ENCODE assay signal across 12 cellular contexts in genomic region chr14:35985504-35986218, GRCh38.
DNase-seq lines count a peak whose midpoint lies in the region; ATAC-seq and TF ChIP-seq lines count a peak whose summit lies in the region.
"Had no signal": no experiment of that assay in that cellular context is flagged by ENCODE, and none has a peak within 500 bp of the region (broad histone marks: within the 10 kb centered on the region; RNA-seq: fewer than 3 reads in every experiment).

No MANE protein-coding gene starts in this region.

- TF ChIP-seq CTCF in SK-N-SH (IDR thresholded peaks at IDR 0.05): no peak

- no peaks in the 10 kb centered on the region for H3K4me1 ChIP-seq in SK-N-SH (ENCODE audit: control insufficient read depth in 1 of 2, insufficient read depth in 2 of 2, low read depth in 1 of 2, low read length in 1 of 2)
- H3K4me1 ChIP-seq: heart left ventricle, transverse colon had no signal

- H3K4me3 ChIP-seq in SK-N-SH (ENCODE audit: low read depth in 2 of 2, low read length in 1 of 2): no peak overlapping the region
- H3K4me3 ChIP-seq: heart left ventricle, transverse colon had no signal

- CTCF ChIA-PET in SK-N-SH (lab: Yijun Ruan, JAX): interaction anchor here (0.9 to 1.8 kb wide), 3 partner anchors 22 to 106 kb away, joined by 3 to 6 read pairs (median 4); no protein-coding TSS in a partner anchor

- no peak overlapping the region for H2AFZ ChIP-seq in SK-N-SH (ENCODE audit: low read depth)

- 0 out of 2 replicates have a peak, but pooled peaks cover 4% of the 10 kb centered on the region for H3K27me3 ChIP-seq in SK-N-SH (ENCODE audit: insufficient read depth)
- H3K27me3 ChIP-seq: heart left ventricle, transverse colon had no signal

- H3K9me2 ChIP-seq in SK-N-SH: no peaks in the 10 kb centered on the region

- H3K27ac ChIP-seq in SK-N-SH (ENCODE audit: low read depth in 2 of 2, low read length in 1 of 2): no peak overlapping the region
- H3K27ac ChIP-seq: heart left ventricle, transverse colon had no signal

- ATAC-seq in GM18511 (IDR thresholded peaks at IDR 0.05; ENCODE audit: unreplicated experiment): peak; percentile 71
- peak; percentile 49 for ATAC-seq in GM21717 (IDR thresholded peaks at IDR 0.05; ENCODE audit: unreplicated experiment)
- ATAC-seq in GM18517 (IDR thresholded peaks at IDR 0.05; ENCODE audit: unreplicated experiment): no peak
- ATAC-seq: heart left ventricle, T-helper 17 cell had no signal

- H3F3A ChIP-seq in SK-N-SH (replicated peaks; ENCODE audit: insufficient read depth): no peaks in the 10 kb centered on the region

- TF ChIP-seq EP300 in SK-N-SH (IDR thresholded peaks at IDR 0.05; ENCODE audit: borderline replicate concordance in 1 of 2, low read depth in 1 of 2, low read length in 1 of 2): no peak

- no peaks in the 10 kb centered on the region for H3K36me3 ChIP-seq in SK-N-SH (replicated peaks in 1 of 2; ENCODE audit: control insufficient read depth in 1 of 2, insufficient read depth in 2 of 2, low read length in 1 of 2)
- H3K36me3 ChIP-seq: heart left ventricle, transverse colon had no signal

- no peaks in the 10 kb centered on the region for H3K9me3 ChIP-seq in SK-N-SH
- H3K9me3 ChIP-seq: heart left ventricle, transverse colon had no signal

- no peak for TF ChIP-seq RAD21 in SK-N-SH (IDR thresholded peaks at IDR 0.05; ENCODE audit: low read length)

- H3K9ac ChIP-seq in SK-N-SH: no peak overlapping the region

- DNase-seq in NCI-H69 (lab: John Stamatoyannopoulos, UW) (peak; percentile 23), left kidney (ENCODE audit: low read depth, low spot score) (peak; percentile 24), SK-N-SH (no peak), T-helper 1 cell (no peak)
- DNase-seq in activated naive CD4-positive, alpha-beta T cell (lab: John Stamatoyannopoulos, UW): no peak
- DNase-seq: heart left ventricle; stimulated activated CD4-positive, alpha-beta T cell treated with anti-CD3 and anti-CD28 coated beads, Interleukin-2, amount 100 ng/mL, for 24 hours; T-helper 17 cell; transverse colon had no signal

- no peaks in the 10 kb centered on the region for H4K20me1 ChIP-seq in SK-N-SH (ENCODE audit: insufficient read depth)

- WGBS in SK-N-SH (ENCODE audit: low lambda C conversion rate): 17% methylated on average over 5 of the region's 5 CpGs

- POLR2A ChIA-PET in SK-N-SH (lab: Yijun Ruan, JAX): no interaction called here

- no peaks in the 10 kb centered on the region for H3K79me2 ChIP-seq in SK-N-SH (ENCODE audit: insufficient read depth)

- no peak overlapping the region for H3K4me2 ChIP-seq in SK-N-SH

TF ChIP-seq in SK-N-SH, 30 proteins besides CTCF, POLR2A, EP300 and RAD21:
- TF ChIP-seq RCOR1 (IDR thresholded peaks at IDR 0.05; ENCODE audit: low read length): no peak
- no peak for TF ChIP-seq TAF1 (IDR thresholded peaks at IDR 0.05; ENCODE audit: borderline replicate concordance, low read depth, low read length)
- TF ChIP-seq, protein P1, sequence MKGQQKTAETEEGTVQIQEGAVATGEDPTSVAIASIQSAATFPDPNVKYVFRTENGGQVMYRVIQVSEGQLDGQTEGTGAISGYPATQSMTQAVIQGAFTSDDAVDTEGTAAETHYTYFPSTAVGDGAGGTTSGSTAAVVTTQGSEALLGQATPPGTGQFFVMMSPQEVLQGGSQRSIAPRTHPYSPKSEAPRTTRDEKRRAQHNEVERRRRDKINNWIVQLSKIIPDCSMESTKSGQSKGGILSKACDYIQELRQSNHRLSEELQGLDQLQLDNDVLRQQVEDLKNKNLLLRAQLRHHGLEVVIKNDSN (IDR thresholded peaks at IDR 0.05; ENCODE audit: borderline replicate concordance, low read depth): no peak
- TF ChIP-seq CHD2 (IDR thresholded peaks at IDR 0.05; ENCODE audit: low read length, partially characterized antibody): no peak
- TF ChIP-seq FOXM1 (IDR thresholded peaks at IDR 0.05; ENCODE audit: low read depth): no peak
- no peak for TF ChIP-seq FOSL2 (IDR thresholded peaks at IDR 0.05; ENCODE audit: borderline replicate concordance, low read depth)
- TF ChIP-seq RFX5 (IDR thresholded peaks at IDR 0.05; ENCODE audit: low read length): no peak
- TF ChIP-seq ZBTB33 (IDR thresholded peaks at IDR 0.05; ENCODE audit: borderline replicate concordance, low read depth): no peak
- no peak for TF ChIP-seq MEF2A (IDR thresholded peaks at IDR 0.05; ENCODE audit: borderline replicate concordance, low read depth)
- no peak for TF ChIP-seq ELF1 (IDR thresholded peaks at IDR 0.05)
- no peak for TF ChIP-seq JUND (IDR thresholded peaks at IDR 0.05)

Comparison
In these comparisons a context has a peak if more than half of its experiments do, and no peak if none do; other contexts are left out.
1. DNase-seq: peak in NCI-H69 (single experiment) and left kidney (single experiment); none in SK-N-SH (single experiment), activated naive CD4-positive, alpha-beta T cell (0 of 4) and T-helper 1 cell (0 of 5).